ENCODE assay signal across 1 cellular context in the genomic region with DNA sequence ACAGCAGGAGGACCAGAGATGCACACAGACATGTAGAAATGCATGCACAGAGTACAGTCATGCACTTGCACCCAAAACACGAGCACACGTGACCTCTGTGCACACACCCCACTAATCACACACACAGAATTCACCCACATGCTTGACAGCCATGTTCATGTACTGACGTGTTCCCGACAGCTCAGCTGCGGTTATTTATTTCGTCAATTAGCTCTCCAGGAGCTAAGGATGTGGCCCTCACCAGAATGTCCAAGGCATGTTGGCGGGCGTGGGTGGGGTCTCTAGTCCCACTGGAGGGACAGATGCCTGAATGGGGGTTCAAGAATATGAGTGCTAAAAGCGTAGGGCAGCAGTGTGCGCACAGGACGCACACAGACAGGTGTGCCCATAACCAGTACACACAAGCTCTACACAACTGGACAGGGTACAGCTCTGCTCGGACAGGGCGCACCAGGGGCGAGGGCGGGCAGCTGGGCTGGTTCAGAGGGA.
TF ChIP-seq lines count a peak whose summit lies in the region.

No MANE protein-coding gene starts in this region.

TF ChIP-seq in neural cell, 6 proteins besides CTCF, POLR2A, EP300 and RAD21:
- TF ChIP-seq TAF1 (IDR thresholded peaks at IDR 0.05; ENCODE audit: low read depth) (peak; percentile 16), SMC3 (conservative IDR thresholded peaks at IDR 0.05; ENCODE audit: poor library complexity) (no peak)
TF ChIP-seq in neural cell: peak in this region for 1.
